In genomic region chr7:53094191-53094590, GRCh38 we compare ENCODE assay signal across 39 cellular contexts. TPM values are rescaled to one million over a fixed set of nuclear protein-coding genes. Genes with fewer than 3 reads are reported as not detected.
"Had no signal": no experiment of that assay in that cellular context is flagged by ENCODE, and none has a peak within 500 bp of the region (broad histone marks: within the 10 kb centered on the region; RNA-seq: fewer than 3 reads in every experiment).

No MANE protein-coding gene starts in this region.

- H3K9me3 ChIP-seq: adrenal gland, ascending aorta, body of pancreas, breast epithelium had no signal

- H3K36me3 ChIP-seq: adrenal gland, ascending aorta, brain microvascular endothelial cell, breast epithelium had no signal

- H3K4me3 ChIP-seq: adrenal gland, ascending aorta, body of pancreas, breast epithelium had no signal

- ATAC-seq: activated naive CD4-positive, alpha-beta T cell treated with anti-CD3 and anti-CD28 coated beads, Interleukin-2, amount 50 U/mL, for 72 hours; activated naive CD8-positive, alpha-beta T cell treated with anti-CD3 and anti-CD28 coated beads, Interleukin-2, amount 50 U/mL, for 24 hours; activated T-cell treated with anti-CD3 and anti-CD28 coated beads, Interleukin-2, amount 50 U/mL, for 4 hours; activated T-cell treated with anti-CD3 and anti-CD28 coated beads, Interleukin-2, amount 50 U/mL, for 72 hours; activated T-helper 17 cell treated with anti-CD3 and anti-CD28 coated beads, Interleukin-2, amount 50 U/mL, for 72 hours; body of pancreas had no signal

- DNase-seq: activated effector memory CD4-positive, alpha-beta T cell treated with anti-CD3 and anti-CD28 coated beads, Interleukin-2, amount 50 U/mL, for 16 hours; activated effector memory CD4-positive, alpha-beta T cell treated with Interleukin-2 at 50 U/mL for 16 hours; activated gamma-delta T cell; activated gamma-delta T cell treated with Interleukin-2 at 50 U/mL for 16 hours; activated naive CD4-positive, alpha-beta T cell; activated naive CD4-positive, alpha-beta T cell treated with anti-CD3 and anti-CD28 coated beads for 36 hours; activated naive CD4-positive, alpha-beta T cell treated with anti-CD3 and anti-CD28 coated beads, Interleukin-2, amount 10 ng/mL, durations not matched to agents 7 days and 5 days; activated naive CD4-positive, alpha-beta T cell treated with anti-CD3 and anti-CD28 coated beads, Interleukin-2, amount 50 U/mL, for 16 hours; activated naive CD4-positive, alpha-beta T cell treated with Interleukin-2 at 50 U/mL for 16 hours; activated naive CD8-positive, alpha-beta T cell treated with anti-CD3 and anti-CD28 coated beads for 36 hours; activated naive CD8-positive, alpha-beta T cell treated with anti-CD3 and anti-CD28 coated beads, Interleukin-2, amount 10 ng/mL, durations not matched to agents 7 days and 5 days; activated naive CD8-positive, alpha-beta T cell treated with anti-CD3 and anti-CD28 coated beads, Interleukin-2, amount 50 U/mL, for 24 hours; activated T-cell treated with anti-CD3 and anti-CD28 coated beads, Interleukin-2, amount 50 U/mL, for 1 hour; activated T-cell treated with anti-CD3 and anti-CD28 coated beads, Interleukin-2, amount 50 U/mL, for 24 hours; activated T-cell treated with anti-CD3 and anti-CD28 coated beads, Interleukin-2, amount 50 U/mL, for 4 hours; activated T-cell treated with anti-CD3 and anti-CD28 coated beads, Interleukin-2, amount 50 U/mL, for 48 hours; activated T-cell treated with anti-CD3 and anti-CD28 coated beads, Interleukin-2, amount 50 U/mL, for 72 hours; adrenal gland; amniotic stem cell; amygdala; anterior cingulate cortex; aorta; body of pancreas; brain microvascular endothelial cell; caudate nucleus; central memory CD4-positive, alpha-beta T cell; cerebellar nuclear complex had no signal

- H3K27me3 ChIP-seq: adrenal gland, ascending aorta, body of pancreas, brain microvascular endothelial cell, breast epithelium had no signal

- H3K27ac ChIP-seq: adrenal gland, ascending aorta, body of pancreas, brain microvascular endothelial cell, breast epithelium had no signal

- H3K4me1 ChIP-seq: adrenal gland, ascending aorta, body of pancreas, breast epithelium had no signal

RNA-seq across cellular contexts. Expression of gene POM121L12, which starts 58.8 kb away (rescaled TPM):
- total RNA-seq: activated naive CD4-positive, alpha-beta T cell treated with anti-CD3 and anti-CD28 coated beads for 36 hours; activated naive CD4-positive, alpha-beta T cell treated with anti-CD3 and anti-CD28 coated beads, Interleukin-2, amount 50 U/mL, for 72 hours; activated naive CD8-positive, alpha-beta T cell treated with anti-CD3 and anti-CD28 coated beads for 36 hours; activated naive CD8-positive, alpha-beta T cell treated with anti-CD3 and anti-CD28 coated beads, Interleukin-2, amount 10 ng/mL, durations not matched to agents 7 days and 5 days; activated T-cell treated with anti-CD3 and anti-CD28 coated beads, Interleukin-2, amount 50 U/mL, for 4 hours; activated T-cell treated with anti-CD3 and anti-CD28 coated beads, Interleukin-2, amount 50 U/mL, for 72 hours; activated T-helper 1 cell treated with anti-CD3 and anti-CD28 coated beads, Interleukin-12 subunit alpha, Interleukin-12 subunit beta, Interleukin-2, Interleukin-4 antibody, amounts not matched to agents 30 ng/mL and 10 ng/mL and 1 ng/mL, durations not matched to agents 14 hours and 24 hours and 36 hours; activated T-helper 17 cell treated with anti-CD3 and anti-CD28 coated beads, Interleukin-2, amount 50 U/mL, for 72 hours; activated T-helper 2 cell treated with anti-CD3 and anti-CD28 coated beads, Interferon-gamma antibody, Interleukin-2, Interleukin-4, amounts not matched to agents 10 μg/mL and 5 μg/mL and 100 μg/mL, durations not matched to agents 14 hours and 24 hours and 36 hours; adrenal gland; aorta; ascending aorta; astrocyte; body of pancreas; breast epithelium; bronchial epithelial cell; cardiac septum; cerebellum; chondrocyte had no signal
- polyA plus RNA-seq: adipose tissue, adrenal gland, aorta had no signal
